7 cellular contexts compared by ENCODE assay signal in genomic region chr2:85326406-85326945, GRCh38. TPM values are rescaled to one million over a fixed set of nuclear protein-coding genes. Genes with fewer than 3 reads are reported as not detected.
A peak's percentile ranks its signal among the peaks of the same experiment; 100 is the strongest.
DNase-seq lines count a peak whose midpoint lies in the region; ATAC-seq lines count a peak whose summit lies in the region.

No MANE protein-coding gene starts in this region.

- peaks cover 43% of the 10 kb centered on the region for H3K4me1 Mint-ChIP-seq in activated naive CD8-positive, alpha-beta T cell treated with anti-CD3 and anti-CD28 coated beads for 36 hours
- H3K4me1 Mint-ChIP-seq in immature natural killer cell = peaks cover 63 to 68% of the 10 kb centered on the region in 2 donors

- DNase-seq in RPMI8226 (peak; percentile 58), immature natural killer cell (peak; percentile 44 to 55 (median 53)), GOT3 (lab: John Stamatoyannopoulos, UW) (no peak)
- peak; percentile 49 for DNase-seq in activated naive CD8-positive, alpha-beta T cell treated with anti-CD3 and anti-CD28 coated beads for 36 hours
- peak; percentile 19 for DNase-seq in stimulated activated CD8-positive, alpha-beta memory T cell treated with anti-CD3 and anti-CD28 coated beads, Interleukin-4, amount 100 ng/mL, for 24 hours (ENCODE audit: low read depth)

- peak overlapping the region; percentile 94 for H3K4me3 Mint-ChIP-seq in activated naive CD8-positive, alpha-beta T cell treated with anti-CD3 and anti-CD28 coated beads for 36 hours
- H3K4me3 Mint-ChIP-seq in immature natural killer cell = peak overlapping the region; percentile 96 to 98 (median 97)

- H3K27ac Mint-ChIP-seq in activated naive CD8-positive, alpha-beta T cell treated with anti-CD3 and anti-CD28 coated beads for 36 hours = peak overlapping the region; percentile 99
- H3K27ac Mint-ChIP-seq in immature natural killer cell = peak overlapping the region; percentile 98 to 100 (median 100)

- peaks cover 63% of the 10 kb centered on the region for H3K36me3 Mint-ChIP-seq in activated naive CD8-positive, alpha-beta T cell treated with anti-CD3 and anti-CD28 coated beads for 36 hours
- H3K36me3 Mint-ChIP-seq in immature natural killer cell = peaks cover 23 to 44% (median 38%) of the 10 kb centered on the region in 3 donors

- no peaks in the 10 kb centered on the region for H3K27me3 Mint-ChIP-seq in activated naive CD8-positive, alpha-beta T cell treated with anti-CD3 and anti-CD28 coated beads for 36 hours
- peaks cover 7 to 23% (median 14%) of the 10 kb centered on the region in 3 donors for H3K27me3 Mint-ChIP-seq in immature natural killer cell (ENCODE audit: low read depth in 3 of 3)

- ATAC-seq in GM18868 (IDR thresholded peaks at IDR 0.05; ENCODE audit: unreplicated experiment) = peak; percentile 21
- ATAC-seq in HG02938 (IDR thresholded peaks at IDR 0.05; ENCODE audit: unreplicated experiment) = peak; percentile 35

- H3K9me3 Mint-ChIP-seq in activated naive CD8-positive, alpha-beta T cell treated with anti-CD3 and anti-CD28 coated beads for 36 hours = no peaks in the 10 kb centered on the region
- no peaks in the 10 kb centered on the region for H3K9me3 Mint-ChIP-seq in immature natural killer cell

RNA-seq across cellular contexts. Expression of gene TGOLN2, which starts 1.3 kb away (rescaled TPM):
- 10 to 100 TPM; 74.9 to 77.2 TPM for total RNA-seq in activated naive CD8-positive, alpha-beta T cell treated with anti-CD3 and anti-CD28 coated beads for 36 hours
- 10 to 100 TPM; 28.7 to 75.4 (median 36.4) TPM for polyA plus RNA-seq in immature natural killer cell

RNA-seq across cellular contexts. Expression of gene RETSAT, which starts 27.9 kb away (rescaled TPM):
- 10 to 100 TPM; 21.5 to 23.3 TPM for total RNA-seq in activated naive CD8-positive, alpha-beta T cell treated with anti-CD3 and anti-CD28 coated beads for 36 hours
- 10 to 100 TPM; 13.7 to 28.1 (median 23.4) TPM for polyA plus RNA-seq in immature natural killer cell

RNA-seq across cellular contexts. Expression of gene ELMOD3, which starts 28.1 kb away (rescaled TPM):
- 10 to 100 TPM in 1 of 2 experiments, 1 to 10 TPM in 1; 9.8 to 11.3 TPM for total RNA-seq in activated naive CD8-positive, alpha-beta T cell treated with anti-CD3 and anti-CD28 coated beads for 36 hours
- polyA plus RNA-seq in immature natural killer cell = 10 to 100 TPM; 10.9 to 17.7 (median 14.0) TPM
